Comparison of ENCODE assay signal across 1 cellular context in genomic region chr17:82117139-82118090, GRCh38.
TF ChIP-seq lines count a peak whose summit lies in the region.

No MANE protein-coding gene starts in this region.

TF ChIP-seq in HepG2, 621 proteins besides CTCF, POLR2A, EP300 and RAD21 (continued from another document and continues in another):
- 0 out of 2 replicates have a peak, but pooled peaks have one; percentile 17 for TF ChIP-seq ZNF609 (CRISPR knock-in tag; IDR thresholded peaks at IDR 0.05; ENCODE audit: borderline replicate concordance)
- peak; percentile 88 for TF ChIP-seq RARA (CRISPR knock-in tag; IDR thresholded peaks at IDR 0.05)
- 0 out of 2 replicates have a peak, but pooled peaks have one; percentile 32 for TF ChIP-seq TBX2 (CRISPR knock-in tag; IDR thresholded peaks at IDR 0.05; ENCODE audit: borderline replicate concordance)
- no peak for TF ChIP-seq ZBTB3 (CRISPR knock-in tag; IDR thresholded peaks at IDR 0.05; ENCODE audit: borderline replicate concordance, low read depth)
- no peak for TF ChIP-seq NKX3-1 (CRISPR knock-in tag; IDR thresholded peaks at IDR 0.05)
- TF ChIP-seq HNF4G (IDR thresholded peaks at IDR 0.05; ENCODE audit: borderline replicate concordance, low read depth, low read length), result peak; percentile 91
- no peak for TF ChIP-seq HNF4G (CRISPR knock-in tag; IDR thresholded peaks at IDR 0.05; ENCODE audit: borderline replicate concordance, low read depth)
- TF ChIP-seq HMG20A (CRISPR knock-in tag; IDR thresholded peaks at IDR 0.05; ENCODE audit: borderline replicate concordance), result peak; percentile 23; the same call in 1 of the 2 replicates
- TF ChIP-seq ZBED4 (CRISPR knock-in tag; IDR thresholded peaks at IDR 0.05; ENCODE audit: borderline replicate concordance), result no peak
- no peak for TF ChIP-seq ZNF703 (CRISPR knock-in tag; IDR thresholded peaks at IDR 0.05; ENCODE audit: borderline replicate concordance)
- TF ChIP-seq SP5 (CRISPR knock-in tag; IDR thresholded peaks at IDR 0.05; ENCODE audit: borderline replicate concordance, low read depth), result no peak
- TF ChIP-seq, protein P1, sequence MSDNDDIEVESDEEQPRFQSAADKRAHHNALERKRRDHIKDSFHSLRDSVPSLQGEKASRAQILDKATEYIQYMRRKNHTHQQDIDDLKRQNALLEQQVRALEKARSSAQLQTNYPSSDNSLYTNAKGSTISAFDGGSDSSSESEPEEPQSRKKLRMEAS (IDR thresholded peaks at IDR 0.05), result peak; percentile 75
- TF ChIP-seq, protein P2, sequence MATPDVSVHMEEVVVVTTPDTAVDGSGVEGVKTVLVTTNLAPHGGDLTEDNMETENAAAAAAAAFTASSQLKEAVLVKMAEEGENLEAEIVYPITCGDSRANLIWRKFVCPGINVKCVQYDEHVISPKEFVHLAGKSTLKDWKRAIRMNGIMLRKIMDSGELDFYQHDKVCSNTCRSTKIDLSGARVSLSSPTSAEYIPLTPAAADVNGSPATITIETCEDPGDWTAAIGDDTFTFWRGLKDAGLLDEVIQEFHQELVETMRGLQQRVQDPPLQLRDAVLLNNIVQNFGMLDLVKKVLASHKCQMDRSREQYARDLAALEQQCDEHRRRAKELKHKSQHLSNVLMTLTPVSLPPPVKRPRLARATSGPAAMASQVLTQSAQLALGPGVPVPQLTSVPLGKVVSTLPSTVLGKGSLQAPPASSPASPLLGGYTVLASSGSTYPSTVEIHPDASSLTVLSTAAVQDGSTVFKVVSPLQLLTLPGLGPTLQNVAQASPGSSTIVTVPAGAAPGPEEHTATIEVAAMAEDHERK (CRISPR knock-in tag; IDR thresholded peaks at IDR 0.05; ENCODE audit: low read depth), result no peak
- TF ChIP-seq SMC3 (IDR thresholded peaks at IDR 0.05; ENCODE audit: low read length), result no peak
- peak; percentile 33; the same call in 1 of the 2 replicates for TF ChIP-seq PITX1 (CRISPR knock-in tag; IDR thresholded peaks at IDR 0.05)
- no peak for TF ChIP-seq CCAR2 (optimal IDR thresholded peaks at IDR 0.05; ENCODE audit: low read depth, low read length)
- TF ChIP-seq PHF20 (CRISPR knock-in tag; IDR thresholded peaks at IDR 0.05), result 0 out of 2 replicates have a peak, but pooled peaks have one; percentile 35
- TF ChIP-seq ASH2L (IDR thresholded peaks at IDR 0.05; ENCODE audit: insufficient read length, low read depth, low read length), result peak; percentile 52
- no peak for TF ChIP-seq ZNF616 (CRISPR knock-in tag; IDR thresholded peaks at IDR 0.05; ENCODE audit: low read depth)
- no peak for TF ChIP-seq SP4 (CRISPR knock-in tag; IDR thresholded peaks at IDR 0.05)
- TF ChIP-seq POGZ (CRISPR knock-in tag; IDR thresholded peaks at IDR 0.05), result peak; percentile 27; the same call in 1 of the 2 replicates
- TF ChIP-seq ZBTB7B (CRISPR knock-in tag; IDR thresholded peaks at IDR 0.05), result no peak
- TF ChIP-seq ZNF318 (CRISPR knock-in tag; IDR thresholded peaks at IDR 0.05), result no peak
- TF ChIP-seq PHF5A (CRISPR knock-in tag; IDR thresholded peaks at IDR 0.05; ENCODE audit: low read depth, unreplicated experiment), result no peak
- TF ChIP-seq ZMAT3 (CRISPR knock-in tag; conservative IDR thresholded peaks at IDR 0.05), result 0 out of 2 replicates have a peak, but pooled peaks have one; percentile 74
- TF ChIP-seq FOSL2 (CRISPR knock-in tag; IDR thresholded peaks at IDR 0.05), result 0 out of 2 replicates have a peak, but pooled peaks have one; percentile 21
- no peak for TF ChIP-seq RBAK (CRISPR knock-in tag; IDR thresholded peaks at IDR 0.05)
- TF ChIP-seq KDM6A (CRISPR knock-in tag; IDR thresholded peaks at IDR 0.05; ENCODE audit: low read depth), result peak; percentile 68
- TF ChIP-seq KDM5A (IDR thresholded peaks at IDR 0.05; ENCODE audit: borderline replicate concordance, low read length), result no peak
- TF ChIP-seq, protein P3, sequence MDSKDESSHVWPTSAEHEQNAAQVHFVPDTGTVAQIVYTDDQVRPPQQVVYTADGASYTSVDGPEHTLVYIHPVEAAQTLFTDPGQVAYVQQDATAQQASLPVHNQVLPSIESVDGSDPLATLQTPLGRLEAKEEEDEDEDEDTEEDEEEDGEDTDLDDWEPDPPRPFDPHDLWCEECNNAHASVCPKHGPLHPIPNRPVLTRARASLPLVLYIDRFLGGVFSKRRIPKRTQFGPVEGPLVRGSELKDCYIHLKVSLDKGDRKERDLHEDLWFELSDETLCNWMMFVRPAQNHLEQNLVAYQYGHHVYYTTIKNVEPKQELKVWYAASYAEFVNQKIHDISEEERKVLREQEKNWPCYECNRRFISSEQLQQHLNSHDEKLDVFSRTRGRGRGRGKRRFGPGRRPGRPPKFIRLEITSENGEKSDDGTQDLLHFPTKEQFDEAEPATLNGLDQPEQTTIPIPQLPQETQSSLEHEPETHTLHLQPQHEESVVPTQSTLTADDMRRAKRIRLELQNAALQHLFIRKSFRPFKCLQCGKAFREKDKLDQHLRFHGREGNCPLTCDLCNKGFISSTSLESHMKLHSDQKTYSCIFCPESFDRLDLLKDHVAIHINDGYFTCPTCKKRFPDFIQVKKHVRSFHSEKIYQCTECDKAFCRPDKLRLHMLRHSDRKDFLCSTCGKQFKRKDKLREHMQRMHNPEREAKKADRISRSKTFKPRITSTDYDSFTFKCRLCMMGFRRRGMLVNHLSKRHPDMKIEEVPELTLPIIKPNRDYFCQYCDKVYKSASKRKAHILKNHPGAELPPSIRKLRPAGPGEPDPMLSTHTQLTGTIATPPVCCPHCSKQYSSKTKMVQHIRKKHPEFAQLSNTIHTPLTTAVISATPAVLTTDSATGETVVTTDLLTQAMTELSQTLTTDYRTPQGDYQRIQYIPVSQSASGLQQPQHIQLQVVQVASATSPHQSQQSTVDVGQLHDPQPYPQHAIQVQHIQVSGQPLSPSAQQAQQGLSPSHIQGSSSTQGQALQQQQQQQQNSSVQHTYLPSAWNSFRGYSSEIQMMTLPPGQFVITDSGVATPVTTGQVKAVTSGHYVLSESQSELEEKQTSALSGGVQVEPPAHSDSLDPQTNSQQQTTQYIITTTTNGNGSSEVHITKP (CRISPR knock-in tag; IDR thresholded peaks at IDR 0.05; ENCODE audit: low read depth), result peak; percentile 69; the same call in 1 of the 2 replicates
- no peak for TF ChIP-seq ZNF446 (CRISPR knock-in tag; IDR thresholded peaks at IDR 0.05)
- TF ChIP-seq, protein P4, sequence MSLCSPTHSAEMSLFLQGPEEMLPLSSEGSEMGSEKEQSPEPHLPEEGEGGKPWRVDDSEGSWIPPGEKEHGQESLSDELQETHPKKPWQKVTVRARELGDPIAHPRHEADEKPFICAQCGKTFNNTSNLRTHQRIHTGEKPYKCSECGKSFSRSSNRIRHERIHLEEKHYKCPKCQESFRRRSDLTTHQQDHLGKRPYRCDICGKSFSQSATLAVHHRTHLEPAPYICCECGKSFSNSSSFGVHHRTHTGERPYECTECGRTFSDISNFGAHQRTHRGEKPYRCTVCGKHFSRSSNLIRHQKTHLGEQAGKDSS (CRISPR knock-in tag; IDR thresholded peaks at IDR 0.05; ENCODE audit: borderline replicate concordance, low read depth), result no peak
